8 cellular contexts compared by ENCODE assay signal in the genomic region with DNA sequence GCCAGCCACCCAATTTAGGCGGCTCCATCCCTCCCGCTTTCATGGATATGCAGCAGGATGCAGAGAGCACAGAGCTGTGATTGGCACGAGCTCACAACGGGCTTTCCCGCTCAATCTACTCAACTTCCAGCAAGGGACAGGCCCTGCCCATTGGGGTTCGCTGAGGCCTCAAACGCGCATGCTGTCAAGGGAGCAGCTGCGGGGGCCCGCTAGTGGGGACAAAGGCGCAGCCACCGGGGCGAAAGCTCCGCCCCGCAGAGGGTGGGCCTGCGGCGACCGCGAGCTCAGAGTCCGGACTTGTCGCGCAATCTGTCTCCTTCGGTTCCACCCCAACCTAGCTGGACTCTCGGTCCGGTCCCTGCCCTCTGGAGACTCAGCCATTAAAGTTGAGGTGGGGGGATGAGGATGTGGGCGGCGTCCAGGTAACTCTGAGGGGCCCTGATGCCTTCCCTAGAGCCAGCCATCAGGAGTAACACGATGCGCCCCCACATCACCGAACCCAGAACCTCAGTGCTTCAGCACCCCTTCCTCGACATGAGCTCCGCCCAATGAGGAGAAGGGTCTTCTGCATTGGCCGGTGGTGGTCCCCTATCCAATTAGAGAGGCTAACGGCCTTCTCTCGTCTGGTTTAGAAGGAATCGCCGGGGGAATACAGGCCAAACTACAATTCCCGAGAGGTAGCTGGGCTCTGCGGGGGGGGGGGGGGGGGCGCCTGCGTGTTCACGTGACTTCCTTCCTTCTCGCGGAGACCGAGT. TPM values are rescaled to one million over a fixed set of nuclear protein-coding genes. Genes with fewer than 3 reads are reported as not detected.
DNase-seq lines count a peak whose midpoint lies in the region; ATAC-seq and TF ChIP-seq lines count a peak whose summit lies in the region.

No MANE protein-coding gene starts in this region.

- CTCF ChIA-PET in CD4-positive, alpha-beta T cell (lab: Charles Lee) = interaction anchor here (0.7 to 2.4 kb wide), 14 partner anchors 9 to 604 kb away, joined by 3 to 33 read pairs (median 6); a partner anchor contains a TSS

- H3K4me3 Mint-ChIP-seq in CD4-positive, alpha-beta T cell = peak overlapping the region; percentile 94

- H3K9me3 Mint-ChIP-seq in CD4-positive, alpha-beta T cell = no peaks in the 10 kb centered on the region

- peaks cover 12% of the 10 kb centered on the region for H3K36me3 Mint-ChIP-seq in CD4-positive, alpha-beta T cell (ENCODE audit: low read depth)

- H3K27me3 ChIP-seq in CD4-positive, alpha-beta T cell (ENCODE audit: control insufficient read depth, insufficient read depth, low read length) = no peaks in the 10 kb centered on the region

- TF ChIP-seq CTCF in CD4-positive, alpha-beta T cell (IDR thresholded peaks at IDR 0.05) = no peak
- no peak for TF ChIP-seq CTCF in mucosa of descending colon (IDR thresholded peaks at IDR 0.05)

- peaks cover 75% of the 10 kb centered on the region for H3K4me1 Mint-ChIP-seq in CD4-positive, alpha-beta T cell (ENCODE audit: low read depth)

- H3K4me3 ChIP-seq in mucosa of descending colon = peak overlapping the region; percentile 33

- H3K27ac ChIP-seq in CD4-positive, alpha-beta T cell (ENCODE audit: low read depth, low read length) = peak overlapping the region; percentile 92
- H3K27ac ChIP-seq in epithelial cell of prostate = peak overlapping the region; percentile 75

- peak; percentile 65 to 84 (median 74) for DNase-seq in CD4-positive, alpha-beta T cell
- DNase-seq in NOMO-1 treated with dmso at 0.1 percent for 144 hours (lab: John Stamatoyannopoulos, UW; ENCODE audit: unreplicated experiment) (peak; percentile 87), activated T-cell treated with anti-CD3 and anti-CD28 coated beads for 24 hours (ENCODE audit: low read depth) (peak; percentile 84), epithelial cell of prostate (ENCODE audit: low read depth, low spot score) (no peak), mucosa of descending colon (peak; percentile 88 to 95 (median 92))
- peak; percentile 86 for DNase-seq in stimulated activated CD8-positive, alpha-beta memory T cell treated with anti-CD3 and anti-CD28 coated beads, Interleukin-4, amount 100 ng/mL, for 24 hours (ENCODE audit: low read depth)

- peak; percentile 45 for ATAC-seq in CD4-positive, alpha-beta T cell (ENCODE audit: poor library complexity)
- ATAC-seq in GM19397 (IDR thresholded peaks at IDR 0.05; ENCODE audit: unreplicated experiment) (peak; percentile 64), HG03565 (IDR thresholded peaks at IDR 0.05; ENCODE audit: unreplicated experiment) (peak; percentile 50), mucosa of descending colon (peak; percentile 67)

- H3K4me1 ChIP-seq in mucosa of descending colon (ENCODE audit: low read depth) = peaks cover 37% of the 10 kb centered on the region

- H3K36me3 ChIP-seq in mucosa of descending colon (ENCODE audit: low read depth) = no peaks in the 10 kb centered on the region

- H3K9me3 ChIP-seq in CD4-positive, alpha-beta T cell (ENCODE audit: control insufficient read depth, low read length) = no peaks in the 10 kb centered on the region
- H3K9me3 ChIP-seq in mucosa of descending colon = no peaks in the 10 kb centered on the region

- intact Hi-C loops in CD4-positive, alpha-beta T cell (cut with DNase I, micrococcal nuclease) = loop anchor here (1.0 to 10.0 kb wide), 5 partner anchors 10 to 840 kb away; a partner anchor contains a TSS
- intact Hi-C loops in mucosa of descending colon (cut with DNase I, micrococcal nuclease) = no loop called here

- POLR2A ChIA-PET in CD4-positive, alpha-beta T cell (lab: Charles Lee) = interaction anchor here (0.7 to 6.1 kb wide), 39 partner anchors 9 to 603 kb away, joined by 3 to 174 read pairs (median 6); a partner anchor contains a TSS

- peak overlapping the region; percentile 89 for H3K27ac Mint-ChIP-seq in CD4-positive, alpha-beta T cell

- H3K27me3 Mint-ChIP-seq in CD4-positive, alpha-beta T cell = no peaks in the 10 kb centered on the region

RNA-seq across cellular contexts. Expression of a gene that starts 0.5 kb away (rescaled TPM):
- 10 to 100 TPM; 84.8 to 94.4 TPM for total RNA-seq in CD4-positive, alpha-beta T cell
- 10 to 100 TPM; 24.2 to 44.0 (median 25.5) TPM for total RNA-seq in mucosa of descending colon

Comparison
In these comparisons a context has a peak if more than half of its experiments do, and no peak if none do; other contexts are left out.
1. intact Hi-C loops: an anchor here in CD4-positive, alpha-beta T cell (1.0 to 10.0 kb wide); none called in mucosa of descending colon.